In the genomic region with DNA sequence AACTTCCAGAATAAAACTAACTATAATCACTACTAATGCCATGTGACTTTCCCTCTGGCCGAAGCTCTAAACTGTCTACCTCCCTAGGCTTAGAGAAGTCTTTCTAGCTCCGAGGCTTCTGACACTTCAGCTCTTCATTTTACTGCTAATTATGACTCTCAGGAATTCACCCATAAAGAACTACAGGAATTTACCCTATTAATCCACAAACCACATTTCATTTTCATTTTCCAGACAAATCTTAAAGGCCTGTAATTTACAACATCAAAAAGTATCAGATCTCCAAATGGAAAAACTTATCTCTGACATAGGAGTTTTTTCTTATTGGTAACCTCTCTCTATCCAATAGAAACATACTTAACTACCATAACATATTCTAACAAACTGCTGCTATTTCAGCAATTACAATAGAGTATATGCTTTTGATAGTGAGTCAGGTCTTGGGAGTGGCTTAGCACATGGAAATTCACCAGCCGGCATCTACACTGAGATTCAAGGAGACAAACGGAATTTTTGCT, we compare ENCODE assay signal across 12 cellular contexts. TPM values are rescaled to one million over a fixed set of nuclear protein-coding genes. Genes with fewer than 3 reads are reported as not detected.
A peak's percentile ranks its signal among the peaks of the same experiment; 100 is the strongest.
DNase-seq lines count a peak whose midpoint lies in the region; ATAC-seq, FAIRE-seq and TF ChIP-seq lines count a peak whose summit lies in the region.
"Had no signal": no experiment of that assay in that cellular context is flagged by ENCODE, and none has a peak within 500 bp of the region (broad histone marks: within the 10 kb centered on the region; RNA-seq: fewer than 3 reads in every experiment).

No MANE protein-coding gene starts in this region.

- peak; percentile 30 for ATAC-seq in sciatic nerve
- ATAC-seq in GM19324 (IDR thresholded peaks at IDR 0.05; ENCODE audit: low FRiP score, unreplicated experiment) = no peak
- ATAC-seq: naive thymus-derived CD8-positive, alpha-beta T cell had no signal

- no peak for TF ChIP-seq CTCF in VCaP (conservative IDR thresholded peaks at IDR 0.05)

- no peak for TF ChIP-seq POLR2A in H54 (IDR thresholded peaks at IDR 0.05; ENCODE audit: low read depth, low read length)

- peak; percentile 71 for FAIRE-seq in H54 (lab: Jason Lieb, UNC)
- FAIRE-seq in HTR-8/SVneo (lab: Jason Lieb, UNC) = no peak

- intact Hi-C loops in sciatic nerve (cut with DNase I) = no loop called here

- H3K27ac ChIP-seq in VCaP = peak overlapping the region; percentile 38

- DNase-seq in H54 (ENCODE audit: insufficient read length, low spot score) = peak; percentile 12
- DNase-seq in fibroblast of the conjunctiva (ENCODE audit: low read depth) = peak; percentile 16
- no peak for DNase-seq in sciatic nerve (ENCODE audit: low spot score)
- no peak for DNase-seq in HTR-8/SVneo (ENCODE audit: insufficient read length, low spot score)
- DNase-seq in DMS153 (lab: John Stamatoyannopoulos, UW) = no peak
- no peak for DNase-seq in NCI-H187 (lab: John Stamatoyannopoulos, UW)
- DNase-seq: activated naive CD4-positive, alpha-beta T cell treated with anti-CD3 and anti-CD28 coated beads, Interleukin-2, amount 50 U/mL, for 16 hours; glutamatergic neuron; Kasumi-1; naive thymus-derived CD8-positive, alpha-beta T cell had no signal

RNA-seq across cellular contexts. Expression of a gene that starts 33.4 kb away (rescaled TPM):
- total RNA-seq in sciatic nerve = 53.5 TPM

Comparison
In these comparisons a context has a peak if more than half of its experiments do, and no peak if none do; other contexts are left out.
1. DNase-seq: peak in H54 (single experiment) and fibroblast of the conjunctiva (single experiment); none in sciatic nerve (single experiment), HTR-8/SVneo (single experiment), DMS153 (single experiment) and NCI-H187 (0 of 2).